Comparison of ENCODE assay signal across 8 cellular contexts in the genomic region with DNA sequence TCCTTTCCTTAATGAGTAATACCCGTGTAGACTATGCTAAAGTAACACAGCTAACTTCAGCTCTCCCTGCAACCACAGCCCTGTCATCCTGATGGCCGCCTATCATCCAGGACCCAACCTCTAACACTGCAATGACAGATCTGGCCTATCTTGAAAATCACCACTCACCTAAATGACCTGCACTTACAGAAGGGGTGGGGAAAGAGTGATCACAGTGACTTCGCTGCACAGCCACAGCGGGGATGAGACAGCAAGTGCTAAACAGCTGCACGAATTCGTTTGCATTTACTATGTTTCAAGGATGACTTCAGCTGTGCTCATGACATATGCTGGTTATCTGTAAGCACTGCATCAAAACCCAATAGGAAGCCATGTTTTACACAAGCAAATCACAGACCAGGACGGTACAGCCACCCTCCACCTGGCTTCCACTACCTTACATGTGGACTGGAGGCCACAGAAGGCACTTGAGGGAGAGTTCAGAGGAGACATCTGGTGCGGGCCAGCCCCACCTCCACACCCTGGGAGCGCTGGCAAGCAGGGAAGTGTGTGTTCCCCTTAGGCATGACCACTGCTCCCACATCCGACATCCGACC.
DNase-seq lines count a peak whose midpoint lies in the region; ATAC-seq and TF ChIP-seq lines count a peak whose summit lies in the region.

No MANE protein-coding gene starts in this region.

- TF ChIP-seq POLR2A in erythroblast (IDR thresholded peaks at IDR 0.05; ENCODE audit: low read length), result no peak

- no peak overlapping the region for H3K4me3 Mint-ChIP-seq in immature natural killer cell

- H3K27ac Mint-ChIP-seq in immature natural killer cell, result peak overlapping the region in 2 of 6 donors; percentile 20 to 57

- peak; percentile 15 for DNase-seq in stimulated activated CD4-positive, alpha-beta T cell treated with anti-CD3 and anti-CD28 coated beads, Interleukin-12 subunit alpha, Interleukin-12 subunit beta, amount 100 ng/mL, for 4 hours
- DNase-seq in stimulated activated CD4-positive, alpha-beta T cell treated with anti-CD3 and anti-CD28 coated beads, Interleukin-4, amount 100 ng/mL, for 1 hour, result no peak
- DNase-seq in NCI-H69 (lab: John Stamatoyannopoulos, UW), result peak; percentile 82
- peak; percentile 46 to 69 for DNase-seq in erythroblast (lab: John Stamatoyannopoulos, UW)
- peak; percentile 46 for DNase-seq in stimulated activated naive CD8-positive, alpha-beta T cell treated with anti-CD3 and anti-CD28 coated beads, Interleukin-15, Interleukin-2, amounts not matched to agents 100 U/mL and 50 U/mL, for 24 hours
- DNase-seq in putamen (ENCODE audit: low spot score), result no peak
- no peak for DNase-seq in immature natural killer cell
- DNase-seq in foreskin melanocyte, result no peak

- H3K4me1 Mint-ChIP-seq in immature natural killer cell, result peaks cover 61 to 69% of the 10 kb centered on the region in 2 donors

- H3K36me3 Mint-ChIP-seq in immature natural killer cell, result peaks cover 4 to 18% (median 6%) of the 10 kb centered on the region in 3 donors

- peak; percentile 68 for ATAC-seq in stimulated activated naive CD8-positive, alpha-beta T cell treated with anti-CD3 and anti-CD28 coated beads, Interleukin-15, Interleukin-2, amounts not matched to agents 100 U/mL and 50 U/mL, for 24 hours

- H3K9me3 Mint-ChIP-seq in immature natural killer cell, result no peaks in the 10 kb centered on the region

- peaks cover 3 to 10% (median 9%) of the 10 kb centered on the region in 3 donors for H3K27me3 Mint-ChIP-seq in immature natural killer cell (ENCODE audit: low read depth in 3 of 3)

Comparison
In these comparisons a context has a peak if more than half of its experiments do, and no peak if none do; other contexts are left out.
1. DNase-seq: peak in stimulated activated CD4-positive, alpha-beta T cell treated with anti-CD3 and anti-CD28 coated beads, Interleukin-12 subunit alpha, Interleukin-12 subunit beta, amount 100 ng/mL, for 4 hours (single experiment), NCI-H69 (single experiment), erythroblast (2 of 2) and stimulated activated naive CD8-positive, alpha-beta T cell treated with anti-CD3 and anti-CD28 coated beads, Interleukin-15, Interleukin-2, amounts not matched to agents 100 U/mL and 50 U/mL, for 24 hours (single experiment); none in stimulated activated CD4-positive, alpha-beta T cell treated with anti-CD3 and anti-CD28 coated beads, Interleukin-4, amount 100 ng/mL, for 1 hour (single experiment), putamen (single experiment), immature natural killer cell (0 of 3) and foreskin melanocyte (single experiment).